Comparison of ENCODE assay signal across 17 cellular contexts in the genomic region with DNA sequence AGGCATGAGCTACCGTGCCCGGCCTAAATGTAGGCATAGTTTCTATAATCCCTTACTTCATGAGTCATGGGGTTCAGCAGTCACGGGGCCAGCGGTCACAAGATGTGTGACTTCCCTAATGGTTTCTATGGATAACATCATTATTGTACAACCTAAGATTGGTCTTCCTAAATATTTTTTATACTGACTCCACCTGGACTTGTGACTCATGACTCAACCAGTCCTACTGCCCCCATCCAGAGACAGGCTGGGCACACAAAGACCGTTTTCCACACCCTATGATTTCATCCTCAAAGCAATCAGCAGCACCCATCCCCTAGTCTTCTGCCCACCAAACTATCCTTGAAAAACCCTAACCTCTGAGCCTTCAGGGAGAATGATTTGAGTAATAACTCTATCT. TPM values are rescaled to one million over a fixed set of nuclear protein-coding genes. Genes with fewer than 3 reads are reported as not detected.
DNase-seq lines count a peak whose midpoint lies in the region; ATAC-seq, FAIRE-seq and TF ChIP-seq lines count a peak whose summit lies in the region.
"Had no signal": no experiment of that assay in that cellular context is flagged by ENCODE, and none has a peak within 500 bp of the region (broad histone marks: within the 10 kb centered on the region; RNA-seq: fewer than 3 reads in every experiment).

No MANE protein-coding gene starts in this region.

- TF ChIP-seq POLR2A in H54 (IDR thresholded peaks at IDR 0.05; ENCODE audit: low read depth, low read length): no peak

- peak; percentile 7 for DNase-seq in H54 (ENCODE audit: insufficient read length, low spot score)
- DNase-seq in PC-9: peak; percentile 81 to 96
- peak; percentile 97 for DNase-seq in epithelial cell of esophagus (ENCODE audit: low read depth)
- DNase-seq in renal cortical epithelial cell (ENCODE audit: low read depth): peak; percentile 74
- no peak for DNase-seq in GM20000 (ENCODE audit: low spot score)
- no peak for DNase-seq in WTC11 (ENCODE audit: low spot score)
- no peak for DNase-seq in activated naive CD4-positive, alpha-beta T cell treated with anti-CD3 and anti-CD28 coated beads, Interleukin-2, amount 10 ng/mL, durations not matched to agents 7 days and 5 days
- DNase-seq: activated CD4-positive, alpha-beta T cell treated with anti-CD3 and anti-CD28 coated beads for 1 hour; activated CD8-positive, alpha-beta memory T cell treated with anti-CD3 and anti-CD28 coated beads, Interleukin-2, amount 50 U/mL, for 4 hours; activated naive CD4-positive, alpha-beta T cell treated with Interleukin-2 at 50 U/mL for 16 hours; BE2C; DMS79; NCI-H1048; T-helper 17 cell had no signal

- CTCF ChIA-PET in PC-9 (lab: Charles Lee): no interaction called here
- CTCF ChIA-PET in WTC11 (lab: Charles Lee): no interaction called here
- CTCF ChIA-PET in activated naive CD4-positive, alpha-beta T cell treated with anti-CD3 and anti-CD28 coated beads, Interleukin-2, amount 10 ng/mL, durations not matched to agents 7 days and 5 days (lab: Charles Lee): no interaction called here

- peaks cover 19% of the 10 kb centered on the region for H3K4me1 ChIP-seq in PC-9 (replicated peaks; ENCODE audit: insufficient read depth)
- H3K4me1 ChIP-seq: BE2C had no signal

- no peak overlapping the region for H3K4me3 Mint-ChIP-seq in WTC11
- H3K4me3 Mint-ChIP-seq in activated naive CD4-positive, alpha-beta T cell treated with anti-CD3 and anti-CD28 coated beads, Interleukin-2, amount 10 ng/mL, durations not matched to agents 7 days and 5 days: no peak overlapping the region
- H3K4me3 Mint-ChIP-seq: nephron, T-helper 17 cell had no signal

- H3K4me3 ChIP-seq in PC-9 (no peak overlapping the region), epithelial cell of esophagus (ENCODE audit: low read length) (no peak overlapping the region)
- H3K4me3 ChIP-seq: right atrium auricular region had no signal

- peak overlapping the region; percentile 96 for H3K27ac ChIP-seq in PC-9
- H3K27ac ChIP-seq: right atrium auricular region had no signal

- no TSS peak for BruUV-seq in PC-9 (replicated peaks; lab: Mats Ljungman, UMichigan)

- no peaks in the 10 kb centered on the region for H3K27me3 ChIP-seq in PC-9 (ENCODE audit: insufficient read depth, low read depth)
- H3K27me3 ChIP-seq: BE2C, right atrium auricular region had no signal

- no peak overlapping the region for H3K27ac Mint-ChIP-seq in WTC11
- H3K27ac Mint-ChIP-seq in activated naive CD4-positive, alpha-beta T cell treated with anti-CD3 and anti-CD28 coated beads, Interleukin-2, amount 10 ng/mL, durations not matched to agents 7 days and 5 days: no peak overlapping the region
- H3K27ac Mint-ChIP-seq: nephron, T-helper 17 cell had no signal

- H3K79me2 ChIP-seq in PC-9 (ENCODE audit: low read depth): peaks cover 92% of the 10 kb centered on the region

- peak; percentile 99 for FAIRE-seq in H54 (lab: Jason Lieb, UNC)

- H3K9me3 ChIP-seq in PC-9 (ENCODE audit: insufficient read depth, low read depth): no peaks in the 10 kb centered on the region; the same call in 1 of the 2 replicates
- H3K9me3 ChIP-seq: BE2C, right atrium auricular region had no signal

- H3K4me2 ChIP-seq in PC-9: peak overlapping the region; percentile 42

- peaks cover 18% of the 10 kb centered on the region for H3F3A ChIP-seq in PC-9 (ENCODE audit: insufficient read depth, low read depth)

- H2AFZ ChIP-seq in PC-9: 0 out of 2 replicates have a peak overlapping the region, but pooled peaks have one; percentile 32

- peaks cover 31% of the 10 kb centered on the region for H3K9me3 Mint-ChIP-seq in WTC11
- peaks cover 16% of the 10 kb centered on the region for H3K9me3 Mint-ChIP-seq in activated naive CD4-positive, alpha-beta T cell treated with anti-CD3 and anti-CD28 coated beads, Interleukin-2, amount 10 ng/mL, durations not matched to agents 7 days and 5 days

- TF ChIP-seq CTCF in PC-9 (conservative IDR thresholded peaks at IDR 0.05) (no peak), epithelial cell of esophagus (IDR thresholded peaks at IDR 0.05; ENCODE audit: insufficient read depth, low read depth, low read length, missing control alignments) (no peak), GM20000 (IDR thresholded peaks at IDR 0.05; ENCODE audit: extremely low read depth, missing control alignments) (no peak), WTC11 (IDR thresholded peaks at IDR 0.05) (no peak)

- intact Hi-C loops in PC-9 (cut with micrococcal nuclease; ENCODE audit: unreplicated experiment): loop anchor here (1.0 kb wide), 2 partner anchors 16 to 87 kb away; partner anchors contain the start of genes FAM210A and RNMT

- POLR2A ChIA-PET in PC-9 (lab: Charles Lee; ENCODE audit: unreplicated experiment): interaction anchor here (0.7 kb wide), 1 partner anchor 282 kb away, joined by 4 read pairs; no protein-coding TSS in a partner anchor
- POLR2A ChIA-PET in WTC11 (lab: Charles Lee): no interaction called here

- ATAC-seq in WTC11 (no peak), HG03571 (IDR thresholded peaks at IDR 0.05; ENCODE audit: unreplicated experiment) (no peak)
- ATAC-seq: T-helper 17 cell had no signal

- H3K36me3 Mint-ChIP-seq in WTC11: peaks cover 30% of the 10 kb centered on the region
- peaks cover 38% of the 10 kb centered on the region for H3K36me3 Mint-ChIP-seq in activated naive CD4-positive, alpha-beta T cell treated with anti-CD3 and anti-CD28 coated beads, Interleukin-2, amount 10 ng/mL, durations not matched to agents 7 days and 5 days

- no peaks in the 10 kb centered on the region for H3K27me3 Mint-ChIP-seq in WTC11 (ENCODE audit: low read depth)
- no peaks in the 10 kb centered on the region for H3K27me3 Mint-ChIP-seq in activated naive CD4-positive, alpha-beta T cell treated with anti-CD3 and anti-CD28 coated beads, Interleukin-2, amount 10 ng/mL, durations not matched to agents 7 days and 5 days
- H3K27me3 Mint-ChIP-seq: T-helper 17 cell had no signal

- H3K4me1 Mint-ChIP-seq in WTC11: peaks cover 25% of the 10 kb centered on the region
- H3K4me1 Mint-ChIP-seq in activated naive CD4-positive, alpha-beta T cell treated with anti-CD3 and anti-CD28 coated beads, Interleukin-2, amount 10 ng/mL, durations not matched to agents 7 days and 5 days: no peaks in the 10 kb centered on the region
- H3K4me1 Mint-ChIP-seq: nephron had no signal

- no peaks in the 10 kb centered on the region for H4K20me1 ChIP-seq in PC-9 (ENCODE audit: insufficient read depth)

- H3K9me2 ChIP-seq in PC-9 (ENCODE audit: insufficient read depth): no peaks in the 10 kb centered on the region

- peaks cover 3% of the 10 kb centered on the region; the same call in 1 of the 2 replicates for H3K36me3 ChIP-seq in PC-9 (ENCODE audit: low read depth)
- H3K36me3 ChIP-seq: BE2C, right atrium auricular region had no signal

TF ChIP-seq in WTC11, 78 proteins besides CTCF, POLR2A, EP300 and RAD21 (continues in another document):
- TF ChIP-seq GRHL2 (CRISPR knock-in tag; IDR thresholded peaks at IDR 0.05; ENCODE audit: insufficient replicate concordance, severe bottlenecking): no peak
- TF ChIP-seq MYBL2 (CRISPR knock-in tag; IDR thresholded peaks at IDR 0.05): no peak
- TF ChIP-seq, protein P1, sequence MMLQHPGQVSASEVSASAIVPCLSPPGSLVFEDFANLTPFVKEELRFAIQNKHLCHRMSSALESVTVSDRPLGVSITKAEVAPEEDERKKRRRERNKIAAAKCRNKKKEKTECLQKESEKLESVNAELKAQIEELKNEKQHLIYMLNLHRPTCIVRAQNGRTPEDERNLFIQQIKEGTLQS (CRISPR knock-in tag; conservative IDR thresholded peaks at IDR 0.05): no peak
- TF ChIP-seq, protein P2, sequence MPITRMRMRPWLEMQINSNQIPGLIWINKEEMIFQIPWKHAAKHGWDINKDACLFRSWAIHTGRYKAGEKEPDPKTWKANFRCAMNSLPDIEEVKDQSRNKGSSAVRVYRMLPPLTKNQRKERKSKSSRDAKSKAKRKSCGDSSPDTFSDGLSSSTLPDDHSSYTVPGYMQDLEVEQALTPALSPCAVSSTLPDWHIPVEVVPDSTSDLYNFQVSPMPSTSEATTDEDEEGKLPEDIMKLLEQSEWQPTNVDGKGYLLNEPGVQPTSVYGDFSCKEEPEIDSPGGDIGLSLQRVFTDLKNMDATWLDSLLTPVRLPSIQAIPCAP (CRISPR knock-in tag; IDR thresholded peaks at IDR 0.05): no peak
- TF ChIP-seq ZNF396 (CRISPR knock-in tag; IDR thresholded peaks at IDR 0.05; ENCODE audit: borderline replicate concordance): no peak
- no peak for TF ChIP-seq NFE2L1 (CRISPR knock-in tag; IDR thresholded peaks at IDR 0.05)
- TF ChIP-seq IRF2 (CRISPR knock-in tag; IDR thresholded peaks at IDR 0.05; ENCODE audit: borderline replicate concordance, low read depth): no peak
- TF ChIP-seq SP1 (CRISPR knock-in tag; conservative IDR thresholded peaks at IDR 0.05): no peak
- TF ChIP-seq ZNF671 (CRISPR knock-in tag; IDR thresholded peaks at IDR 0.05): no peak
- TF ChIP-seq MAX (CRISPR knock-in tag; IDR thresholded peaks at IDR 0.05): no peak
- no peak for TF ChIP-seq EMX1 (CRISPR knock-in tag; IDR thresholded peaks at IDR 0.05)
- no peak for TF ChIP-seq PRRX2 (CRISPR knock-in tag; IDR thresholded peaks at IDR 0.05)
- TF ChIP-seq CREM (CRISPR knock-in tag; IDR thresholded peaks at IDR 0.05): no peak
- no peak for TF ChIP-seq PREB (CRISPR knock-in tag; IDR thresholded peaks at IDR 0.05; ENCODE audit: borderline replicate concordance)
- TF ChIP-seq ZNF263 (CRISPR knock-in tag; IDR thresholded peaks at IDR 0.05; ENCODE audit: low read depth): no peak
- TF ChIP-seq ESRRA (CRISPR knock-in tag; IDR thresholded peaks at IDR 0.05; ENCODE audit: borderline replicate concordance): no peak

RNA-seq across cellular contexts. Expression of gene FAM210A, which starts 15.9 kb away (rescaled TPM):
- total RNA-seq in PC-9 (2021) (27.3 and 29.3 TPM in 2 replicates), renal cortical epithelial cell (33.5 and 47.6 TPM in 2 replicates), WTC11 (2021) (17.4 to 20.2 TPM (median 19.5 TPM) in 3 replicates)

RNA-seq across cellular contexts. Expression of gene RNMT, which starts 16.0 kb away (rescaled TPM):
- 32.0 and 48.8 TPM in 2 replicates for total RNA-seq in PC-9 (2021)
- 47.9 and 48.3 TPM in 2 replicates for total RNA-seq in renal cortical epithelial cell
- 45.4 to 59.8 TPM (median 58.2 TPM) in 3 replicates for total RNA-seq in WTC11 (2021)

Comparison
In these comparisons a context has a peak if more than half of its experiments do, and no peak if none do; other contexts are left out.
1. DNase-seq: peak in H54 (single experiment), PC-9 (2 of 2), epithelial cell of esophagus (single experiment) and renal cortical epithelial cell (single experiment); none in GM20000 (single experiment), WTC11 (single experiment) and activated naive CD4-positive, alpha-beta T cell treated with anti-CD3 and anti-CD28 coated beads, Interleukin-2, amount 10 ng/mL, durations not matched to agents 7 days and 5 days (single experiment).